ENCODE assay signal across 15 cellular contexts in genomic region chr4:142396279-142396678, GRCh38.
DNase-seq lines count a peak whose midpoint lies in the region; ATAC-seq lines count a peak whose summit lies in the region.
"Had no signal": no experiment of that assay in that cellular context is flagged by ENCODE, and none has a peak within 500 bp of the region (broad histone marks: within the 10 kb centered on the region; RNA-seq: fewer than 3 reads in every experiment).

No MANE protein-coding gene starts in this region.

- peaks cover 90% of the 10 kb centered on the region for H3K4me1 Mint-ChIP-seq in activated naive CD4-positive, alpha-beta T cell treated with anti-CD3 and anti-CD28 coated beads, Interleukin-2, amount 50 U/mL, for 24 hours
- peaks cover 91% of the 10 kb centered on the region for H3K4me1 Mint-ChIP-seq in stimulated activated naive CD8-positive, alpha-beta T cell treated with anti-CD3 and anti-CD28 coated beads, Interleukin-15, Interleukin-2, amounts not matched to agents 100 ng/mL and 50 ng/mL, for 24 hours (ENCODE audit: low read depth)

- peak overlapping the region; percentile 74 for H3K4me3 Mint-ChIP-seq in activated naive CD4-positive, alpha-beta T cell treated with anti-CD3 and anti-CD28 coated beads, Interleukin-2, amount 50 U/mL, for 24 hours
- peak overlapping the region; percentile 75 for H3K4me3 Mint-ChIP-seq in stimulated activated naive CD8-positive, alpha-beta T cell treated with anti-CD3 and anti-CD28 coated beads, Interleukin-15, Interleukin-2, amounts not matched to agents 100 ng/mL and 50 ng/mL, for 24 hours

- DNase-seq in activated naive CD4-positive, alpha-beta T cell treated with anti-CD3 and anti-CD28 coated beads, Interleukin-2, amount 50 U/mL, for 16 hours: no peak
- peak; percentile 2 to 43 for DNase-seq in SW 1271 (lab: John Stamatoyannopoulos, UW)
- no peak for DNase-seq in epithelial cell of prostate (ENCODE audit: low read depth, low spot score)
- DNase-seq in NCI-H345 treated with DMSO at 0.1 percent for 48 hours (lab: John Stamatoyannopoulos, UW; ENCODE audit: unreplicated experiment): no peak
- DNase-seq: C1 segment of cervical spinal cord; NCI-H1092; NCI-H524 treated with DMSO at 0.1 percent for 48 hours; SHP77 treated with DMSO at 0.1 percent for 48 hours; stimulated activated CD4-positive, alpha-beta T cell treated with anti-CD3 and anti-CD28 coated beads, Interleukin-2, amount 100 ng/mL, for 24 hours; stimulated activated naive CD4-positive, alpha-beta T cell treated with Interleukin-2 at 50 U/mL for 16 hours had no signal

- H3K36me3 Mint-ChIP-seq in activated naive CD4-positive, alpha-beta T cell treated with anti-CD3 and anti-CD28 coated beads, Interleukin-2, amount 50 U/mL, for 24 hours: peaks cover 34% of the 10 kb centered on the region
- H3K36me3 Mint-ChIP-seq in stimulated activated naive CD8-positive, alpha-beta T cell treated with anti-CD3 and anti-CD28 coated beads, Interleukin-15, Interleukin-2, amounts not matched to agents 100 ng/mL and 50 ng/mL, for 24 hours (ENCODE audit: low read depth): peaks cover 73% of the 10 kb centered on the region

- H3K27ac Mint-ChIP-seq in activated naive CD4-positive, alpha-beta T cell treated with anti-CD3 and anti-CD28 coated beads, Interleukin-2, amount 50 U/mL, for 24 hours: peak overlapping the region; percentile 90
- peak overlapping the region; percentile 98 for H3K27ac Mint-ChIP-seq in stimulated activated naive CD8-positive, alpha-beta T cell treated with anti-CD3 and anti-CD28 coated beads, Interleukin-15, Interleukin-2, amounts not matched to agents 100 ng/mL and 50 ng/mL, for 24 hours

- no peaks in the 10 kb centered on the region for H3K27me3 Mint-ChIP-seq in activated naive CD4-positive, alpha-beta T cell treated with anti-CD3 and anti-CD28 coated beads, Interleukin-2, amount 50 U/mL, for 24 hours
- H3K27me3 Mint-ChIP-seq in stimulated activated naive CD8-positive, alpha-beta T cell treated with anti-CD3 and anti-CD28 coated beads, Interleukin-15, Interleukin-2, amounts not matched to agents 100 ng/mL and 50 ng/mL, for 24 hours: no peaks in the 10 kb centered on the region

- ATAC-seq in GM18867 (IDR thresholded peaks at IDR 0.05; ENCODE audit: unreplicated experiment) (no peak), HG03135 (IDR thresholded peaks at IDR 0.05; ENCODE audit: unreplicated experiment) (no peak)

- peaks cover 6% of the 10 kb centered on the region for H3K9me3 Mint-ChIP-seq in activated naive CD4-positive, alpha-beta T cell treated with anti-CD3 and anti-CD28 coated beads, Interleukin-2, amount 50 U/mL, for 24 hours
- peaks cover 5% of the 10 kb centered on the region for H3K9me3 Mint-ChIP-seq in stimulated activated naive CD8-positive, alpha-beta T cell treated with anti-CD3 and anti-CD28 coated beads, Interleukin-15, Interleukin-2, amounts not matched to agents 100 ng/mL and 50 ng/mL, for 24 hours

- peak overlapping the region; percentile 25 for H3K27ac ChIP-seq in epithelial cell of prostate
- H3K27ac ChIP-seq: VCaP had no signal

Comparison
In these comparisons a context has a peak if more than half of its experiments do, and no peak if none do; other contexts are left out.
1. DNase-seq: peak in SW 1271 (2 of 2); none in activated naive CD4-positive, alpha-beta T cell treated with anti-CD3 and anti-CD28 coated beads, Interleukin-2, amount 50 U/mL, for 16 hours (single experiment), epithelial cell of prostate (single experiment) and NCI-H345 treated with DMSO at 0.1 percent for 48 hours (single experiment).